Comparison of ENCODE assay signal across 8 cellular contexts in the genomic region with DNA sequence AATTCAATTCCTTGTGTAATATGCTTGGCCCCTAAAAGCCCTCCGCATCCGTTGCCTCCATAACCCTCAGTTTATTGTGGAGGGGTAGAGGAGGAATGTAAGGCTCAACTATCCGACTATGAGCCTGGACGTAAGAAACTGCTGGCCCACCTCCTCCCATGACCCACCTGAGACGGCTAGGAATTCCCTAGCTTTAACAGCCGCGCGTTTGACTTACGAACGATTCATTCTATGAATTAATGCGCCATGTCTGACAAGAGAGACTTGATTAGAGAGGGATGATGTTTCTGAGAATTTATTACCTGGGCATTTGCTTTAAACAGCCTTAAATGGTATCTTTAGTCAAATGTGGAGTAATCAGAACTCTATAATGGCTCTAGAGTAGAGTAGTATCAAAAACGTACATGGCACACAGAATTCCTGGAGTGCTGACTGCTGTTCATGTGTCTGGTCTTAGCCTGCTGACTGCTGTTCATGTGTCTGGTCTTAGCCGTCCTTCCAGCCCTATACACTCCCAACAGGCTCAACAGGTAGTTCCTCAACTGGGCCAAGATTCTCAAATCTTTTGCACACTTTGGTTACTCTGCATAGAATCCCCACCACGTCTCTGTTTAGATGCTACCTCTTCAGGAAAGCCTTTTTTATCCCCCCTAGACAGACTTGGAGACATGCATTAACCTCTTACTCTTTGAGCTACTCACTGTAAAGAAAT. TPM values are rescaled to one million over a fixed set of nuclear protein-coding genes. Genes with fewer than 3 reads are reported as not detected.
DNase-seq lines count a peak whose midpoint lies in the region; ATAC-seq, FAIRE-seq and TF ChIP-seq lines count a peak whose summit lies in the region.

No MANE protein-coding gene starts in this region.

- peaks cover 42% of the 10 kb centered on the region for H3K4me1 Mint-ChIP-seq in neural crest cell

- DNase-seq in NCI-H526 (lab: John Stamatoyannopoulos, UW) = peak; percentile 8 to 56
- no peak for DNase-seq in dorsolateral prefrontal cortex
- DNase-seq in neural crest cell (ENCODE audit: low read depth, low spot score) = no peak
- no peak for DNase-seq in frontal cortex (ENCODE audit: low spot score in 2 of 2)
- no peak for DNase-seq in SW480 (ENCODE audit: low spot score)

- peak overlapping the region; percentile 55 to 99 (median 89) for H3K4me3 ChIP-seq in dorsolateral prefrontal cortex

- peak overlapping the region; percentile 95 for H3K27ac Mint-ChIP-seq in neural crest cell (ENCODE audit: unreplicated experiment)

- H3K4me1 ChIP-seq in ES-I3 (ENCODE audit: insufficient read depth, low read length) = peaks cover 3% of the 10 kb centered on the region; the same call in 1 of the 2 replicates

- TF ChIP-seq CTCF in dorsolateral prefrontal cortex (IDR thresholded peaks at IDR 0.05 in 54 of 56, conservative IDR thresholded peaks at IDR 0.05 in 2 of 56; ENCODE audit: low read depth in 1 of 56, partially characterized antibody in 56 of 56) = no peak
- no peak for TF ChIP-seq CTCF in neural crest cell (conservative IDR thresholded peaks at IDR 0.05)

- H3K36me3 ChIP-seq in ES-I3 (ENCODE audit: insufficient read depth, low read length) = no peaks in the 10 kb centered on the region

- no peaks in the 10 kb centered on the region for H3K9me3 Mint-ChIP-seq in neural crest cell

- peak overlapping the region; percentile 93 for H3K4me3 Mint-ChIP-seq in neural crest cell

- FAIRE-seq in frontal cortex (lab: Jason Lieb, UNC) = no peak

- H3K9ac ChIP-seq in ES-I3 (ENCODE audit: low read depth, low read length) = peak overlapping the region; percentile 74

- ATAC-seq in HG03571 (IDR thresholded peaks at IDR 0.05; ENCODE audit: unreplicated experiment) (no peak), HG02678 (IDR thresholded peaks at IDR 0.05; ENCODE audit: unreplicated experiment) (no peak)

- H3K27ac ChIP-seq in dorsolateral prefrontal cortex = peak overlapping the region in 46 of 59 donors; percentile 33 to 91 (median 76)

- no peaks in the 10 kb centered on the region for H3K9me3 ChIP-seq in ES-I3 (ENCODE audit: control insufficient read depth, insufficient read depth, low read length)

- H3K36me3 Mint-ChIP-seq in neural crest cell (ENCODE audit: low read depth) = no peaks in the 10 kb centered on the region

- intact Hi-C loops in dorsolateral prefrontal cortex (cut with DNase I) = loop anchor here (2.0 to 10.0 kb wide), 3 partner anchors 49 to 327 kb away; a partner anchor contains a TSS

- no peaks in the 10 kb centered on the region for H3K27me3 Mint-ChIP-seq in neural crest cell (ENCODE audit: low read depth)

- no peaks in the 10 kb centered on the region for H3K27me3 ChIP-seq in dorsolateral prefrontal cortex

RNA-seq across cellular contexts. Expression of a gene that starts 0.9 kb away (rescaled TPM):
- total RNA-seq in dorsolateral prefrontal cortex (10 to 100 TPM; 18.0 to 44.5 (median 31.9) TPM), neural crest cell (30.0 and 35.2 TPM in 2 replicates), frontal cortex (97.4 TPM)

RNA-seq across cellular contexts. Expression of a gene that starts 49.3 kb away (rescaled TPM):
- total RNA-seq in dorsolateral prefrontal cortex = 10 to 100 TPM; 27.9 to 60.5 (median 41.9) TPM
- 41.8 and 42.7 TPM in 2 replicates for total RNA-seq in neural crest cell
- total RNA-seq in frontal cortex = 56.7 TPM

Comparison
In these comparisons a context has a peak if more than half of its experiments do, and no peak if none do; other contexts are left out.
1. DNase-seq: peak in NCI-H526 (2 of 2); none in dorsolateral prefrontal cortex (0 of 10), neural crest cell (single experiment), frontal cortex (0 of 2) and SW480 (single experiment).